ENCODE assay signal across 9 cellular contexts in the genomic region with DNA sequence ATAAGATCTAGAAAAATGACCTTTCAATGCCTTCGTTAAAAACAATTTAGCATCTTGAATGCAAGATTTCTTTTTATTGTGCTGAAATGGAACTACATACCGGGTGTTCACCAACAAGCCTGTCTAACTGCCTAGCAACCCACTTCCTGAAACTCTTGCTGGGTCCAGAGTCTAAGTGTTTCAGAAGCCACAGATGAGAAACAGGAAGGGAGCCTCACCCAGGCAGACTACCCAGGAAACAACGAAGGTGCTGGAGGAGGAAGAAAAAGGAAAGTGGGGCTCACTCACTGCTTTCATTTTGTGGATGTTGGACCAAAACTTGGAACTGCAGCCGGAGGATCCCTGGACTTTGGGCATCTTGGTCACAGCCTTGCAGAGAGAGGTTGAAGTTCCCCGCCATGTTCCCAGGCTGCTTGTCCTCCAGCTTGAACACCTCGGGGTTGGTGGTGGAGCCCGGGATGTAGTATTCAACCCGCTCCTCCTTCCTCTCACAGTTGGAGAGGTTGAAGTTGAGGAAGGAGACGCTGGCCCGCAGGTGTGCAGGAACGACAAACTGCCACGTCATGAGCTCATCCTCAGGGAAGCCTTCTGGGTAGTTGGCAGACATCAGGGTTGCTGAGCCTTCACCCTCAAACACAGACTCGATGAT. TPM values are rescaled to one million over a fixed set of nuclear protein-coding genes. Genes with fewer than 3 reads are reported as not detected.
A peak's percentile ranks its signal among the peaks of the same experiment; 100 is the strongest.
DNase-seq lines count a peak whose midpoint lies in the region; ATAC-seq and TF ChIP-seq lines count a peak whose summit lies in the region.
"Had no signal": no experiment of that assay in that cellular context is flagged by ENCODE, and none has a peak within 500 bp of the region (broad histone marks: within the 10 kb centered on the region; RNA-seq: fewer than 3 reads in every experiment).

No MANE protein-coding gene starts in this region.

- H3K9me3 ChIP-seq in upper lobe of left lung (no peaks in the 10 kb centered on the region), SJCRH30 (replicated peaks) (no peaks in the 10 kb centered on the region)

- H3K27ac ChIP-seq in upper lobe of left lung (peak overlapping the region; percentile 32 to 61 (median 36)), SJCRH30 (no peak overlapping the region)

- H3K4me1 Mint-ChIP-seq in dendritic cell treated with granulocyte-macrophage colony-stimulating factor and Interleukin-4, amounts not matched to agents 40 ng/mL and 50 ng/mL, for 4 days (ENCODE audit: low read depth), result peaks cover 57% of the 10 kb centered on the region
- peaks cover 20% of the 10 kb centered on the region for H3K4me1 Mint-ChIP-seq in MCF 10A (ENCODE audit: insufficient read depth, unreplicated experiment)

- peak in 1 of 2 donors; percentile 76 for ATAC-seq in upper lobe of left lung (ENCODE audit: low FRiP score in 2 of 2)

- POLR2A ChIA-PET in MCF 10A (lab: Yijun Ruan, JAX), result no interaction called here

- BruUV-seq in MCF 10A (replicated peaks; lab: Mats Ljungman, UMichigan), result no TSS peak

- H3K36me3 ChIP-seq in upper lobe of left lung (no peaks in the 10 kb centered on the region), SJCRH30 (no peaks in the 10 kb centered on the region)

- no peak for TF ChIP-seq EP300 in upper lobe of left lung (IDR thresholded peaks at IDR 0.05)

- H3K4me3 Mint-ChIP-seq in dendritic cell treated with granulocyte-macrophage colony-stimulating factor and Interleukin-4, amounts not matched to agents 40 ng/mL and 50 ng/mL, for 4 days, result peak overlapping the region; percentile 52
- no peak overlapping the region for H3K4me3 Mint-ChIP-seq in MCF 10A (ENCODE audit: unreplicated experiment)

- peaks cover 67% of the 10 kb centered on the region for H3K36me3 Mint-ChIP-seq in dendritic cell treated with granulocyte-macrophage colony-stimulating factor and Interleukin-4, amounts not matched to agents 40 ng/mL and 50 ng/mL, for 4 days (ENCODE audit: low read depth)
- peaks cover 89% of the 10 kb centered on the region for H3K36me3 Mint-ChIP-seq in MCF 10A (ENCODE audit: insufficient read depth, unreplicated experiment)

- DNase-seq in stimulated activated naive CD4-positive, alpha-beta T cell (lab: John Stamatoyannopoulos, UW), result peak in 5 of 6 experiments; percentile 8 to 73 (median 63)
- no peak for DNase-seq in stimulated activated naive CD4-positive, alpha-beta T cell treated with Interleukin-2 at 50 U/mL for 16 hours (lab: John Stamatoyannopoulos, UW)
- peak; percentile 66 for DNase-seq in SIG-M5 (lab: John Stamatoyannopoulos, UW)
- peak in 1 of 2 donors; percentile 49 for DNase-seq in upper lobe of left lung
- DNase-seq in SJCRH30, result no peak
- DNase-seq in NCI-H2196 (lab: John Stamatoyannopoulos, UW; ENCODE audit: unreplicated experiment), result no peak
- no peak for DNase-seq in MCF 10A (ENCODE audit: unreplicated experiment)
- DNase-seq: NCI-H1417 had no signal

- peak overlapping the region; percentile 82 for H3K27ac Mint-ChIP-seq in dendritic cell treated with granulocyte-macrophage colony-stimulating factor and Interleukin-4, amounts not matched to agents 40 ng/mL and 50 ng/mL, for 4 days
- no peak overlapping the region for H3K27ac Mint-ChIP-seq in MCF 10A (ENCODE audit: low read depth, unreplicated experiment)

- WGBS in upper lobe of left lung, 2 donors, result 68 to 71% methylated on average over 12 to 13 of the region's 13 CpGs

- no peak for TF ChIP-seq POLR2A in upper lobe of left lung (IDR thresholded peaks at IDR 0.05)

- H3K9me3 Mint-ChIP-seq in dendritic cell treated with granulocyte-macrophage colony-stimulating factor and Interleukin-4, amounts not matched to agents 40 ng/mL and 50 ng/mL, for 4 days, result no peaks in the 10 kb centered on the region
- H3K9me3 Mint-ChIP-seq in MCF 10A (ENCODE audit: unreplicated experiment), result no peaks in the 10 kb centered on the region

- CTCF ChIA-PET in MCF 10A (lab: Yijun Ruan, JAX), result interaction anchor here (0.6 to 0.9 kb wide), 2 partner anchors 100 to 101 kb away, joined by 3 read pairs; no protein-coding TSS in a partner anchor

- intact Hi-C loops in dendritic cell treated with granulocyte-macrophage colony-stimulating factor and Interleukin-4, amounts not matched to agents 40 ng/mL and 50 ng/mL, for 4 days (cut with micrococcal nuclease), result no loop called here
- intact Hi-C loops in MCF 10A (cut with micrococcal nuclease), result no loop called here

- H3K27me3 ChIP-seq in upper lobe of left lung (no peaks in the 10 kb centered on the region), SJCRH30 (no peaks in the 10 kb centered on the region)

- no peak for TF ChIP-seq CTCF in upper lobe of left lung (IDR thresholded peaks at IDR 0.05)
- no peak for TF ChIP-seq CTCF in MCF 10A (IDR thresholded peaks at IDR 0.05; ENCODE audit: unreplicated experiment)

- no peaks in the 10 kb centered on the region for H3K27me3 Mint-ChIP-seq in dendritic cell treated with granulocyte-macrophage colony-stimulating factor and Interleukin-4, amounts not matched to agents 40 ng/mL and 50 ng/mL, for 4 days
- no peaks in the 10 kb centered on the region for H3K27me3 Mint-ChIP-seq in MCF 10A (ENCODE audit: insufficient read depth, unreplicated experiment)

- peak overlapping the region in 1 of 4 donors; percentile 20 for H3K4me3 ChIP-seq in upper lobe of left lung
- H3K4me3 ChIP-seq in SJCRH30, result no peak overlapping the region

- H3K4me1 ChIP-seq in upper lobe of left lung (peaks cover 0 to 3% (median 0%) of the 10 kb centered on the region in 4 donors), SJCRH30 (peaks cover 10% of the 10 kb centered on the region; the same call in 1 of the 2 replicates)

RNA-seq across cellular contexts. Expression of a gene that starts 35.9 kb away (rescaled TPM):
- total RNA-seq in upper lobe of left lung, result 10 to 100 TPM in 5 of 6 donors, 1 to 10 TPM in 1; 9.9 to 32.7 (median 19.2) TPM
- not detected in 2 replicates for total RNA-seq in SJCRH30 (2014; rRNA removed; shearing (Covaris generic))
- 180 and 208 TPM in 2 replicates for total RNA-seq in MCF 10A (2022)

Comparison
In these comparisons a context has a peak if more than half of its experiments do, and no peak if none do; other contexts are left out.
1. DNase-seq: peak in stimulated activated naive CD4-positive, alpha-beta T cell (5 of 6) and SIG-M5 (single experiment); none in stimulated activated naive CD4-positive, alpha-beta T cell treated with Interleukin-2 at 50 U/mL for 16 hours (single experiment), SJCRH30 (0 of 2), NCI-H2196 (single experiment) and MCF 10A (single experiment).
2. RNA of a gene that starts 35.9 kb away (total RNA-seq): 180 to 208 TPM in MCF 10A and 9.9 to 32.7 TPM in upper lobe of left lung; not detected in SJCRH30; every median in the first group is over 10 times any median in the second.